Comparison of ENCODE assay signal across 1 cellular context in genomic region chr10:127003032-127003685, GRCh38.
TF ChIP-seq lines count a peak whose summit lies in the region.

No MANE protein-coding gene starts in this region.

TF ChIP-seq in HepG2, 621 proteins besides CTCF, POLR2A, EP300 and RAD21 (continued from another document):
- TF ChIP-seq MXI1 (IDR thresholded peaks at IDR 0.05; ENCODE audit: borderline replicate concordance, low read depth, low read length) (no peak), ZNF33A (CRISPR knock-in tag; IDR thresholded peaks at IDR 0.05; ENCODE audit: borderline replicate concordance) (no peak), PRDM4 (CRISPR knock-in tag; IDR thresholded peaks at IDR 0.05; ENCODE audit: borderline replicate concordance) (no peak), MYNN (CRISPR knock-in tag; IDR thresholded peaks at IDR 0.05; ENCODE audit: low read depth) (no peak), ZNF121 (CRISPR knock-in tag; IDR thresholded peaks at IDR 0.05) (no peak), SNAI1 (CRISPR knock-in tag; IDR thresholded peaks at IDR 0.05; ENCODE audit: borderline replicate concordance) (no peak), CBX5 (CRISPR knock-in tag; IDR thresholded peaks at IDR 0.05; ENCODE audit: borderline replicate concordance) (no peak), ZNF552 (CRISPR knock-in tag; IDR thresholded peaks at IDR 0.05; ENCODE audit: borderline replicate concordance) (no peak), HNRNPH1 (optimal IDR thresholded peaks at IDR 0.05; ENCODE audit: low read depth, low read length) (no peak), GABPA (IDR thresholded peaks at IDR 0.05; ENCODE audit: low read depth, low read length) (no peak), GABPA (CRISPR knock-in tag; IDR thresholded peaks at IDR 0.05; ENCODE audit: low read depth) (no peak)
- TF ChIP-seq, protein P1, sequence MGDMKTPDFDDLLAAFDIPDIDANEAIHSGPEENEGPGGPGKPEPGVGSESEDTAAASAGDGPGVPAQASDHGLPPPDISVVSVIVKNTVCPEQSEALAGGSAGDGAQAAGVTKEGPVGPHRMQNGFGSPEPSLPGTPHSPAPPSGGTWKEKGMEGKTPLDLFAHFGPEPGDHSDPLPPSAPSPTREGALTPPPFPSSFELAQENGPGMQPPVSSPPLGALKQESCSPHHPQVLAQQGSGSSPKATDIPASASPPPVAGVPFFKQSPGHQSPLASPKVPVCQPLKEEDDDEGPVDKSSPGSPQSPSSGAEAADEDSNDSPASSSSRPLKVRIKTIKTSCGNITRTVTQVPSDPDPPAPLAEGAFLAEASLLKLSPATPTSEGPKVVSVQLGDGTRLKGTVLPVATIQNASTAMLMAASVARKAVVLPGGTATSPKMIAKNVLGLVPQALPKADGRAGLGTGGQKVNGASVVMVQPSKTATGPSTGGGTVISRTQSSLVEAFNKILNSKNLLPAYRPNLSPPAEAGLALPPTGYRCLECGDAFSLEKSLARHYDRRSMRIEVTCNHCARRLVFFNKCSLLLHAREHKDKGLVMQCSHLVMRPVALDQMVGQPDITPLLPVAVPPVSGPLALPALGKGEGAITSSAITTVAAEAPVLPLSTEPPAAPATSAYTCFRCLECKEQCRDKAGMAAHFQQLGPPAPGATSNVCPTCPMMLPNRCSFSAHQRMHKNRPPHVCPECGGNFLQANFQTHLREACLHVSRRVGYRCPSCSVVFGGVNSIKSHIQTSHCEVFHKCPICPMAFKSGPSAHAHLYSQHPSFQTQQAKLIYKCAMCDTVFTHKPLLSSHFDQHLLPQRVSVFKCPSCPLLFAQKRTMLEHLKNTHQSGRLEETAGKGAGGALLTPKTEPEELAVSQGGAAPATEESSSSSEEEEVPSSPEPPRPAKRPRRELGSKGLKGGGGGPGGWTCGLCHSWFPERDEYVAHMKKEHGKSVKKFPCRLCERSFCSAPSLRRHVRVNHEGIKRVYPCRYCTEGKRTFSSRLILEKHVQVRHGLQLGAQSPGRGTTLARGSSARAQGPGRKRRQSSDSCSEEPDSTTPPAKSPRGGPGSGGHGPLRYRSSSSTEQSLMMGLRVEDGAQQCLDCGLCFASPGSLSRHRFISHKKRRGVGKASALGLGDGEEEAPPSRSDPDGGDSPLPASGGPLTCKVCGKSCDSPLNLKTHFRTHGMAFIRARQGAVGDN (CRISPR knock-in tag; IDR thresholded peaks at IDR 0.05): no peak
